In the genomic region with DNA sequence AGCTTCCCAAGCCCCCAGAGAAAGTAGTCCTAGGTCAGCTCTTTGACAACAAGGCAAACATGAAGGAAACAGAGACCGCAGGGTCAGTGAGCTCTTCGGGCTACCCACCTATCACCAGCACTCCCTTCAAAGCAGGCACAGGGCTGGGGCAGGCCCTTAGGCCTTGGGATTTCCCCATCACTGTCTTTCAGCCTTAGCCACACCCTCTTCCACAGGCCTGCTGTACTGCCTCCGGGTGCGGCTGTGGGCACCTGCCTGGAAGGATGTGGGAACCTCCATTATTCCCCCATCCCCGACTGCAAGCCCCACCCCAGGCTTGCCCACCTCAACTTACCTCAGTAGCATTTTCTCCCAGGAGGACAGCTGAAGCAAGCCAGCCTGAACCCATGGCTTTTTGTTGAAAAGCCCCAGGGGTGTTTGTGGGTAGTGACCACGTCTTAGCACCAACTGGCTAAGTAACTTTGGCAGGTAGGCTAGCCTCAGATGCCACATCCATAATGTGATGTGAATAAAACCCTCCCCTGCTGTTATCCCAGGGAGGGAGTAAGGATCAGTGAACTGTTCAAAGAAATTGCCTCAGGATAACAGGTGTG, we compare ENCODE assay signal across 10 cellular contexts.
DNase-seq lines count a peak whose midpoint lies in the region; ATAC-seq, FAIRE-seq and TF ChIP-seq lines count a peak whose summit lies in the region.
"Had no signal": no experiment of that assay in that cellular context is flagged by ENCODE, and none has a peak within 500 bp of the region (broad histone marks: within the 10 kb centered on the region; RNA-seq: fewer than 3 reads in every experiment).

No MANE protein-coding gene starts in this region.

- CTCF ChIA-PET in GM12878 (lab: Yijun Ruan, JAX): interaction anchor here (0.9 to 1.8 kb wide), 6 partner anchors 9 to 146 kb away, joined by 3 to 13 read pairs (median 4); no protein-coding TSS in a partner anchor

- BruUV-seq in GM12878 (replicated peaks; lab: Mats Ljungman, UMichigan): no TSS peak

- no peak overlapping the region for H3K27ac ChIP-seq in GM12878 (ENCODE audit: control insufficient read depth, insufficient read depth)
- H3K27ac ChIP-seq in transverse colon: no peak overlapping the region
- H3K27ac ChIP-seq: SJCRH30 had no signal

- peak; percentile 98 for ATAC-seq in GM21447 (IDR thresholded peaks at IDR 0.05; ENCODE audit: unreplicated experiment)
- peak; percentile 96 for ATAC-seq in HG03571 (IDR thresholded peaks at IDR 0.05; ENCODE audit: unreplicated experiment)
- ATAC-seq in GM12878: peak; percentile 100

- H3K36me3 ChIP-seq in GM12878 (ENCODE audit: control insufficient read depth in 2 of 2, insufficient read depth in 2 of 2, low read length in 1 of 2) (no peaks in the 10 kb centered on the region), transverse colon (no peaks in the 10 kb centered on the region)
- H3K36me3 ChIP-seq: SJCRH30 had no signal

- peaks cover 13% of the 10 kb centered on the region for H3K4me1 ChIP-seq in GM12878 (ENCODE audit: control insufficient read depth, insufficient read depth, low read length)
- peaks cover 0 to 20% (median 14%) of the 10 kb centered on the region in 4 donors for H3K4me1 ChIP-seq in transverse colon
- H3K4me1 ChIP-seq: SJCRH30 had no signal

- TF ChIP-seq RAD21 in GM12878 (IDR thresholded peaks at IDR 0.05; ENCODE audit: insufficient read depth, low read depth, low read length): no peak

- peak overlapping the region; percentile 3; the same call in 1 of the 2 replicates for H3K4me2 ChIP-seq in GM12878 (ENCODE audit: control insufficient read depth, insufficient read depth)

- no peaks in the 10 kb centered on the region for H3K9me3 ChIP-seq in GM12878 (replicated peaks; ENCODE audit: control insufficient read depth, insufficient read depth, low read length)
- no peaks in the 10 kb centered on the region for H3K9me3 ChIP-seq in transverse colon
- H3K9me3 ChIP-seq: Caco-2, SJCRH30 had no signal

- no peak for TF ChIP-seq POLR2A in GM12878 (IDR thresholded peaks at IDR 0.05; ENCODE audit: low read depth, low read length)
- TF ChIP-seq POLR2A in transverse colon (IDR thresholded peaks at IDR 0.05): no peak

- SMC1A ChIA-PET in GM12878 (lab: Charles Lee; ENCODE audit: uncharacterized antibody, unreplicated experiment): interaction anchor here (0.5 to 4.5 kb wide), 17 partner anchors 12 to 327 kb away, joined by 3 to 34 read pairs (median 4); no protein-coding TSS in a partner anchor

- DNase-seq in Caki2 (ENCODE audit: low read depth): peak; percentile 34
- DNase-seq in GM12878 (ENCODE audit: low read depth, low spot score): peak; percentile 55
- DNase-seq in transverse colon: peak; percentile 24
- no peak for DNase-seq in occipital lobe (lab: John Stamatoyannopoulos, UW)
- no peak for DNase-seq in COLO668 (lab: John Stamatoyannopoulos, UW; ENCODE audit: unreplicated experiment)
- no peak for DNase-seq in NCI-H1694 (lab: John Stamatoyannopoulos, UW)

- 0 out of 4 replicates have a peak, but pooled peaks of 1 of the 2 experiments have one; percentile 28 for TF ChIP-seq EP300 in GM12878 (IDR thresholded peaks at IDR 0.05; ENCODE audit: borderline replicate concordance in 1 of 2, control insufficient read depth in 1 of 2, low read depth in 2 of 2, low read length in 2 of 2)
- TF ChIP-seq EP300 in transverse colon (IDR thresholded peaks at IDR 0.05; ENCODE audit: low read depth): no peak

- H3K9ac ChIP-seq in GM12878 (ENCODE audit: control insufficient read depth, insufficient read depth, low read length): no peak overlapping the region; the same call in 1 of the 2 replicates

- H2AFZ ChIP-seq in GM12878 (ENCODE audit: control insufficient read depth, low read depth, low read length): peak overlapping the region; percentile 7

- intact Hi-C loops in GM12878 (cut with micrococcal nuclease; ENCODE audit: unreplicated experiment) (no loop called here), transverse colon (cut with DNase I; ENCODE audit: low total_unique reads) (no loop called here)

- WGBS in GM12878 (ENCODE audit: insufficient coverage, insufficient replicate concordance, low lambda C conversion rate, missing lambda C conversion rate): 3% methylated on average over 6 of the region's 6 CpGs
- WGBS in transverse colon (ENCODE audit: low coverage in 1 of 2), 2 donors: 63% methylated on average over 6 of the region's 6 CpGs; no CpG with 5 or more reads in 1 of the 2 donors

- no peaks in the 10 kb centered on the region for H3K79me2 ChIP-seq in GM12878 (ENCODE audit: control insufficient read depth, insufficient read depth, low read length)

- H3K27me3 ChIP-seq in GM12878 (replicated peaks in 1 of 2; ENCODE audit: control insufficient read depth in 2 of 2, insufficient read depth in 2 of 2, low read length in 1 of 2) (no peaks in the 10 kb centered on the region), transverse colon (no peaks in the 10 kb centered on the region)
- H3K27me3 ChIP-seq: SJCRH30 had no signal

- no peak overlapping the region for H3K4me3 ChIP-seq in GM12878
- no peak overlapping the region for H3K4me3 ChIP-seq in transverse colon
- H3K4me3 ChIP-seq: SJCRH30 had no signal

- H4K20me1 ChIP-seq in GM12878 (ENCODE audit: control insufficient read depth, insufficient read depth): no peaks in the 10 kb centered on the region

- FAIRE-seq in GM12878 (lab: Jason Lieb, UNC): peak; percentile 57

- no peak for TF ChIP-seq CTCF in GM12878 (IDR thresholded peaks at IDR 0.05 in 2 of 3, conservative IDR thresholded peaks at IDR 0.05 in 1 of 3; ENCODE audit: control insufficient read depth in 2 of 3, extremely low read depth in 1 of 3, insufficient read depth in 1 of 3, low read depth in 3 of 3, low read length in 3 of 3)
- TF ChIP-seq CTCF in transverse colon (IDR thresholded peaks at IDR 0.05): no peak

- POLR2A ChIA-PET in GM12878 (lab: Charles Lee): interaction anchor here (1.3 kb wide), 1 partner anchor 16 kb away, joined by 5 read pairs; no protein-coding TSS in a partner anchor

- in situ Hi-C loops in Caki2 (cut with HindIII; ENCODE audit: low pct_unique_long_range_greater_than_20kb, low sequenced_read_pairs) (no loop called here), GM12878 (cut with MboI) (no loop called here), transverse colon (cut with MboI; ENCODE audit: low pct_ligation_motif_present in 1 of 4, low pct_unique_long_range_greater_than_20kb in 1 of 4, low sequenced_read_pairs in 3 of 4) (no loop called here)

- RAD21 ChIA-PET in GM12878 (lab: Charles Lee; ENCODE audit: unreplicated experiment): interaction anchor here (0.6 to 3.2 kb wide), 14 partner anchors 8 to 147 kb away, joined by 3 to 17 read pairs (median 4); no protein-coding TSS in a partner anchor

TF ChIP-seq in GM12878, 131 proteins besides CTCF, POLR2A, EP300 and RAD21 (continues in another document):
- TF ChIP-seq SUZ12 (IDR thresholded peaks at IDR 0.05; ENCODE audit: unreplicated experiment) (no peak), FOS (IDR thresholded peaks at IDR 0.05; ENCODE audit: borderline replicate concordance, extremely low read depth, insufficient read length) (no peak), MTA2 (IDR thresholded peaks at IDR 0.05; ENCODE audit: low read depth) (peak; percentile 36; the same call in 1 of the 2 replicates), ZSCAN29 (IDR thresholded peaks at IDR 0.05) (no peak), IKZF1 (conservative IDR thresholded peaks at IDR 0.05) (peak; percentile 61), TBL1XR1 (IDR thresholded peaks at IDR 0.05; ENCODE audit: low read depth, low read length) (no peak), RAD51 (IDR thresholded peaks at IDR 0.05) (no peak), NFYA (IDR thresholded peaks at IDR 0.05; ENCODE audit: borderline replicate concordance, low read depth, low read length) (no peak), RBBP5 (conservative IDR thresholded peaks at IDR 0.05) (no peak), SIN3A (IDR thresholded peaks at IDR 0.05; ENCODE audit: low read depth, low read length) (no peak), RCOR1 (conservative IDR thresholded peaks at IDR 0.05; ENCODE audit: low read depth, low read length) (no peak), SMAD1 (IDR thresholded peaks at IDR 0.05; ENCODE audit: low read depth, partially characterized antibody) (no peak), MEF2A (IDR thresholded peaks at IDR 0.05; ENCODE audit: insufficient read depth, low read depth, low read length) (no peak), KDM1A (IDR thresholded peaks at IDR 0.05; ENCODE audit: borderline replicate concordance) (no peak), NBN (IDR thresholded peaks at IDR 0.05) (0 out of 2 replicates have a peak, but pooled peaks have one; percentile 16), CBX3 (IDR thresholded peaks at IDR 0.05; ENCODE audit: borderline replicate concordance, low read depth) (no peak), FOXM1 (IDR thresholded peaks at IDR 0.05; ENCODE audit: low read depth, low read length) (no peak), SP1 (IDR thresholded peaks at IDR 0.05; ENCODE audit: low read depth, low read length) (no peak), GATAD2B (conservative IDR thresholded peaks at IDR 0.05; ENCODE audit: low read depth) (peak; percentile 68; the same call in 1 of the 2 replicates)
- TF ChIP-seq, protein P1, sequence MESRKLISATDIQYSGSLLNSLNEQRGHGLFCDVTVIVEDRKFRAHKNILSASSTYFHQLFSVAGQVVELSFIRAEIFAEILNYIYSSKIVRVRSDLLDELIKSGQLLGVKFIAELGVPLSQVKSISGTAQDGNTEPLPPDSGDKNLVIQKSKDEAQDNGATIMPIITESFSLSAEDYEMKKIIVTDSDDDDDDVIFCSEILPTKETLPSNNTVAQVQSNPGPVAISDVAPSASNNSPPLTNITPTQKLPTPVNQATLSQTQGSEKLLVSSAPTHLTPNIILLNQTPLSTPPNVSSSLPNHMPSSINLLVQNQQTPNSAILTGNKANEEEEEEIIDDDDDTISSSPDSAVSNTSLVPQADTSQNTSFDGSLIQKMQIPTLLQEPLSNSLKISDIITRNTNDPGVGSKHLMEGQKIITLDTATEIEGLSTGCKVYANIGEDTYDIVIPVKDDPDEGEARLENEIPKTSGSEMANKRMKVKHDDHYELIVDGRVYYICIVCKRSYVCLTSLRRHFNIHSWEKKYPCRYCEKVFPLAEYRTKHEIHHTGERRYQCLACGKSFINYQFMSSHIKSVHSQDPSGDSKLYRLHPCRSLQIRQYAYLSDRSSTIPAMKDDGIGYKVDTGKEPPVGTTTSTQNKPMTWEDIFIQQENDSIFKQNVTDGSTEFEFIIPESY (IDR thresholded peaks at IDR 0.05): no peak
- TF ChIP-seq, protein P2, sequence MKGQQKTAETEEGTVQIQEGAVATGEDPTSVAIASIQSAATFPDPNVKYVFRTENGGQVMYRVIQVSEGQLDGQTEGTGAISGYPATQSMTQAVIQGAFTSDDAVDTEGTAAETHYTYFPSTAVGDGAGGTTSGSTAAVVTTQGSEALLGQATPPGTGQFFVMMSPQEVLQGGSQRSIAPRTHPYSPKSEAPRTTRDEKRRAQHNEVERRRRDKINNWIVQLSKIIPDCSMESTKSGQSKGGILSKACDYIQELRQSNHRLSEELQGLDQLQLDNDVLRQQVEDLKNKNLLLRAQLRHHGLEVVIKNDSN (IDR thresholded peaks at IDR 0.05; ENCODE audit: borderline replicate concordance, extremely low read length, insufficient read depth, low read depth, low read length): no peak

Comparison
In these comparisons a context has a peak if more than half of its experiments do, and no peak if none do; other contexts are left out.
1. DNase-seq: peak in Caki2 (single experiment), GM12878 (single experiment) and transverse colon (single experiment); none in occipital lobe (single experiment), COLO668 (single experiment) and NCI-H1694 (single experiment).
2. Peak in every context shown above with its lines, with median percentiles within 50 percentile points of each other: ATAC-seq.